Comparison of ENCODE assay signal across 22 cellular contexts in genomic region chr19:38508507-38508906, GRCh38.
"Had no signal": no experiment of that assay in that cellular context is flagged by ENCODE, and none has a peak within 500 bp of the region (broad histone marks: within the 10 kb centered on the region; RNA-seq: fewer than 3 reads in every experiment).

No MANE protein-coding gene starts in this region.

- H3K4me3 Mint-ChIP-seq: IgD-negative memory B cell had no signal

- DNase-seq: Kasumi-1, MM.1S, NCI-H1092 treated with DMSO at 0.1 percent for 48 hours, NCI-H1436, NCI-H187, NCI-H2029, NCI-H2081 treated with DMSO at 0.1 percent for 48 hours, NCI-H2171, NCI-H226, NCI-H446, NCI-H510A, NCI-H524 treated with DMSO at 0.1 percent for 48 hours, NCI-H69, NCI-H774, Right ventricle myocardium superior, RPMI8226, SIG-M5 had no signal

- H3K36me3 Mint-ChIP-seq: IgD-negative memory B cell had no signal

- H3K9me3 ChIP-seq: SJSA1 had no signal

- ATAC-seq: K562 had no signal

- H3K36me3 ChIP-seq: SJSA1 had no signal

- H3K4me3 ChIP-seq: K562, SJSA1, SK-N-MC had no signal

- H3K27ac Mint-ChIP-seq: IgD-negative memory B cell had no signal

- H3K9me3 Mint-ChIP-seq: IgD-negative memory B cell had no signal

- H3K27ac ChIP-seq: KMS-11, SJSA1, SK-N-MC had no signal

- H3K4me1 ChIP-seq: SJSA1 had no signal

- H3K9ac ChIP-seq: KMS-11 had no signal
